In genomic region chr6:119313937-119314893, GRCh38 we compare ENCODE assay signal across 8 cellular contexts. TPM values are rescaled to one million over a fixed set of nuclear protein-coding genes. Genes with fewer than 3 reads are reported as not detected.
A peak's percentile ranks its signal among the peaks of the same experiment; 100 is the strongest.
DNase-seq lines count a peak whose midpoint lies in the region; ATAC-seq, FAIRE-seq and TF ChIP-seq lines count a peak whose summit lies in the region.

No MANE protein-coding gene starts in this region.

- peak; percentile 12 for DNase-seq in GM10266 (ENCODE audit: extremely low spot score)
- peak; percentile 42 for DNase-seq in GM12878 (ENCODE audit: low read depth, low spot score)
- DNase-seq in thoracic aorta (ENCODE audit: low spot score) = no peak
- DNase-seq in RCC 7860 (ENCODE audit: low spot score) = no peak
- DNase-seq in effector CD8-positive, alpha-beta T cell (lab: John Stamatoyannopoulos, UW) = no peak
- no peak for DNase-seq in ACHN

- peak; percentile 46; the same call in 1 of the 2 replicates for TF ChIP-seq POLR2A in GM12878 (IDR thresholded peaks at IDR 0.05; ENCODE audit: low read depth, low read length)

- POLR2A ChIA-PET in GM12878 (lab: Charles Lee) = interaction anchor here (0.6 to 9.1 kb wide), 19 partner anchors 8 to 1630 kb away, joined by 3 to 114 read pairs (median 6); no protein-coding TSS in a partner anchor

- no peaks in the 10 kb centered on the region for H4K20me1 ChIP-seq in GM12878 (ENCODE audit: control insufficient read depth, insufficient read depth)

- TSS peak; percentile 36 for BruUV-seq in GM12878 (replicated peaks; lab: Mats Ljungman, UMichigan)

- H3K36me3 ChIP-seq in GM12878 (ENCODE audit: control insufficient read depth in 2 of 2, insufficient read depth in 2 of 2, low read length in 1 of 2) (no peaks in the 10 kb centered on the region), thoracic aorta (no peaks in the 10 kb centered on the region)

- H3K9me3 ChIP-seq in GM12878 (replicated peaks; ENCODE audit: control insufficient read depth, insufficient read depth, low read length) = no peaks in the 10 kb centered on the region
- no peaks in the 10 kb centered on the region for H3K9me3 ChIP-seq in thoracic aorta

- H3K4me3 ChIP-seq in GM12878 (no peak overlapping the region; the same call in 1 of the 2 replicates), thoracic aorta (no peak overlapping the region)

- WGBS in GM12878 (ENCODE audit: insufficient coverage, insufficient replicate concordance, low lambda C conversion rate, missing lambda C conversion rate) = 2% methylated on average over 10 of the region's 10 CpGs

- no peak for TF ChIP-seq RAD21 in GM12878 (IDR thresholded peaks at IDR 0.05; ENCODE audit: insufficient read depth, low read depth, low read length)

- H3K79me2 ChIP-seq in GM12878 (ENCODE audit: control insufficient read depth, insufficient read depth, low read length) = peaks cover 5% of the 10 kb centered on the region

- no peaks in the 10 kb centered on the region for H3K27me3 ChIP-seq in GM12878 (replicated peaks in 1 of 2; ENCODE audit: control insufficient read depth in 2 of 2, insufficient read depth in 2 of 2, low read length in 1 of 2)
- H3K27me3 ChIP-seq in thoracic aorta (replicated peaks; ENCODE audit: insufficient read depth) = no peaks in the 10 kb centered on the region

- peak overlapping the region; percentile 72 for H3K9ac ChIP-seq in GM12878 (ENCODE audit: control insufficient read depth, insufficient read depth, low read length)

- H3K27ac ChIP-seq in GM12878 (ENCODE audit: control insufficient read depth, insufficient read depth) = peak overlapping the region; percentile 73
- H3K27ac ChIP-seq in thoracic aorta = no peak overlapping the region

- in situ Hi-C loops in GM12878 (cut with MboI) (no loop called here), ACHN (cut with HindIII; ENCODE audit: low pct_ligation_motif_present, low pct_unique_long_range_greater_than_20kb, low sequenced_read_pairs) (no loop called here)

- ATAC-seq in GM19468 (IDR thresholded peaks at IDR 0.05; ENCODE audit: extremely low read depth, unreplicated experiment) (peak; percentile 50), HG03460 (IDR thresholded peaks at IDR 0.05; ENCODE audit: unreplicated experiment) (peak; percentile 55), GM12878 (peak; percentile 78), thoracic aorta (ENCODE audit: insufficient number of reproducible peaks, low FRiP score, low read depth) (peak; percentile 13)

- peak in 1 of 2 experiments; percentile 86; a peak in 1 of 4 replicates for TF ChIP-seq EP300 in GM12878 (IDR thresholded peaks at IDR 0.05; ENCODE audit: borderline replicate concordance in 1 of 2, control insufficient read depth in 1 of 2, low read depth in 2 of 2, low read length in 2 of 2)

- SMC1A ChIA-PET in GM12878 (lab: Charles Lee; ENCODE audit: uncharacterized antibody, unreplicated experiment) = interaction anchor here (0.7 to 10.5 kb wide), 38 partner anchors 7 to 355 kb away, joined by 3 to 359 read pairs (median 3); no protein-coding TSS in a partner anchor

- H3K4me1 ChIP-seq in GM12878 (ENCODE audit: control insufficient read depth, insufficient read depth, low read length) (peaks cover 28% of the 10 kb centered on the region), thoracic aorta (ENCODE audit: control insufficient read depth in 1 of 2, low read depth in 2 of 2) (peaks cover 12 to 19% of the 10 kb centered on the region in 2 donors)

- TF ChIP-seq CTCF in GM10266 (IDR thresholded peaks at IDR 0.05; ENCODE audit: control insufficient read depth, insufficient read depth, low read depth, missing control alignments) = no peak
- TF ChIP-seq CTCF in GM12878 (IDR thresholded peaks at IDR 0.05 in 2 of 3, conservative IDR thresholded peaks at IDR 0.05 in 1 of 3; ENCODE audit: control insufficient read depth in 2 of 3, extremely low read depth in 1 of 3, insufficient read depth in 1 of 3, low read depth in 3 of 3, low read length in 3 of 3) = no peak
- no peak for TF ChIP-seq CTCF in thoracic aorta (IDR thresholded peaks at IDR 0.05)

- FAIRE-seq in GM12878 (lab: Jason Lieb, UNC) (peak; percentile 47), RCC 7860 (lab: Jason Lieb, UNC) (no peak)

- peak overlapping the region; percentile 94 for H2AFZ ChIP-seq in GM12878 (ENCODE audit: control insufficient read depth, low read depth, low read length)

- intact Hi-C loops in GM12878 (cut with micrococcal nuclease; ENCODE audit: unreplicated experiment) = loop anchor here (5.0 to 10.0 kb wide), 2 partner anchors 92 to 419 kb away; partner anchors contain the start of gene ASF1A

- peak overlapping the region; percentile 94 for H3K4me2 ChIP-seq in GM12878 (ENCODE audit: control insufficient read depth, insufficient read depth)

- RAD21 ChIA-PET in GM12878 (lab: Charles Lee; ENCODE audit: unreplicated experiment) = interaction anchor here (0.6 to 14.2 kb wide), 28 partner anchors 9 to 425 kb away, joined by 3 to 414 read pairs (median 6); no protein-coding TSS in a partner anchor

- CTCF ChIA-PET in GM12878 (lab: Yijun Ruan, JAX) = interaction anchor here (0.5 to 7.1 kb wide), 20 partner anchors 9 to 875 kb away, joined by 3 to 62 read pairs (median 6); no protein-coding TSS in a partner anchor

TF ChIP-seq in GM12878, 131 proteins besides CTCF, POLR2A, EP300 and RAD21 (continues in another document):
- TF ChIP-seq NBN (IDR thresholded peaks at IDR 0.05) (peak; percentile 49; the same call in 1 of the 2 replicates), CHD4 (IDR thresholded peaks at IDR 0.05) (no peak), ZNF274 (IDR thresholded peaks at IDR 0.05; ENCODE audit: insufficient read depth, insufficient read length) (no peak), POLR2AphosphoS5 (IDR thresholded peaks at IDR 0.05; ENCODE audit: low read length) (peak; percentile 54; the same call in 1 of the 2 replicates), SP1 (IDR thresholded peaks at IDR 0.05; ENCODE audit: low read depth, low read length) (peak; percentile 8), PKNOX1 (IDR thresholded peaks at IDR 0.05) (peak; percentile 14; the same call in 1 of the 2 replicates), BCL3 (IDR thresholded peaks at IDR 0.05; ENCODE audit: borderline replicate concordance, insufficient read depth, low read depth, low read length, poor library complexity, severe bottlenecking) (peak; percentile 70)
- TF ChIP-seq, protein P1, sequence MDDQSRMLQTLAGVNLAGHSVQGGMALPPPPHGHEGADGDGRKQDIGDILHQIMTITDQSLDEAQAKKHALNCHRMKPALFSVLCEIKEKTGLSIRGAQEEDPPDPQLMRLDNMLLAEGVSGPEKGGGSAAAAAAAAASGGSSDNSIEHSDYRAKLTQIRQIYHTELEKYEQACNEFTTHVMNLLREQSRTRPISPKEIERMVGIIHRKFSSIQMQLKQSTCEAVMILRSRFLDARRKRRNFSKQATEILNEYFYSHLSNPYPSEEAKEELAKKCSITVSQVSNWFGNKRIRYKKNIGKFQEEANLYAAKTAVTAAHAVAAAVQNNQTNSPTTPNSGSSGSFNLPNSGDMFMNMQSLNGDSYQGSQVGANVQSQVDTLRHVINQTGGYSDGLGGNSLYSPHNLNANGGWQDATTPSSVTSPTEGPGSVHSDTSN (IDR thresholded peaks at IDR 0.05; ENCODE audit: insufficient replicate concordance, low read depth, low read length) = no peak

RNA-seq across cellular contexts. Expression of gene MAN1A1, which starts 35.3 kb away (rescaled TPM):
- 56.7 and 61.9 TPM in 2 replicates for total RNA-seq in GM12878 (2013; cell fraction: nucleolus; rRNA removed)
- 27.5 and 30.0 TPM in 2 replicates for total RNA-seq in GM12878 (2014; rRNA removed)
- 19.0 and 19.5 TPM in 2 replicates for total RNA-seq in GM12878 (2014; rRNA removed; fragmentation: Illumina TruSeq; extraction: Trizol)
- total RNA-seq in GM12878 (2021) = 25.3 and 26.8 TPM in 2 replicates
- 8.6 TPM for polyA plus RNA-seq in GM12878 (2011; ENCODE audit: low read depth)
- 28.1 and 36.2 TPM in 2 replicates for polyA plus RNA-seq in GM12878 (2011; rRNA removed)
- 7.8 and 9.9 TPM in 2 replicates for polyA plus RNA-seq in GM12878 (2011; cell fraction: cytosol; rRNA removed)
- 7.3 and 10.1 TPM in 2 replicates for polyA plus RNA-seq in GM12878 (2011; cell fraction: nucleus; rRNA removed)
- 15.8 and 16.6 TPM in 2 replicates for polyA plus RNA-seq in GM12878 (2012)
- polyA plus RNA-seq in GM12878 (2014; fragmentation: Illumina TruSeq; extraction: Trizol) = 22.1 and 26.4 TPM in 2 replicates
- 1 to 10 TPM; 8.7 TPM for polyA plus RNA-seq in GM12878 (2014; fragmentation: Nextera tagmentation; extraction: Ambion mirVana)
- 14.2 and 15.2 TPM in 2 replicates for polyA plus RNA-seq in GM12878 (2014; rRNA removed)
- 10 to 100 TPM in 1 of 2 experiments, 1 to 10 TPM in 1; 5.4 to 19.4 TPM for polyA plus RNA-seq in GM12878 (2016; fragmentation: Nextera tagmentation; extraction: Ambion mirVana)
- polyA minus RNA-seq in GM12878 (2011; rRNA and poly(A)+ RNA removed) = 10.0 and 13.8 TPM in 2 replicates
- 6.5 and 8.3 TPM in 2 replicates for polyA minus RNA-seq in GM12878 (2011; cell fraction: cytosol; rRNA and poly(A)+ RNA removed)
- polyA minus RNA-seq in GM12878 (2011; cell fraction: nucleus; rRNA and poly(A)+ RNA removed) = 9.6 and 18.1 TPM in 2 replicates
- total RNA-seq in thoracic aorta = 100 to 1,000 TPM in 1 of 2 donors, 10 to 100 TPM in 1; 98.6 to 115 TPM

Comparison
In these comparisons a context has a peak if more than half of its experiments do, and no peak if none do; other contexts are left out.
1. DNase-seq: peak in GM10266 (single experiment) and GM12878 (single experiment); none in thoracic aorta (single experiment), RCC 7860 (single experiment), effector CD8-positive, alpha-beta T cell (single experiment) and ACHN (single experiment).
2. ATAC-seq: peak in every context shown above with its lines; median percentile 78 in GM12878; 55 in HG03460; 50 in GM19468; 13 in thoracic aorta.